17 cellular contexts compared by ENCODE assay signal in the genomic region with DNA sequence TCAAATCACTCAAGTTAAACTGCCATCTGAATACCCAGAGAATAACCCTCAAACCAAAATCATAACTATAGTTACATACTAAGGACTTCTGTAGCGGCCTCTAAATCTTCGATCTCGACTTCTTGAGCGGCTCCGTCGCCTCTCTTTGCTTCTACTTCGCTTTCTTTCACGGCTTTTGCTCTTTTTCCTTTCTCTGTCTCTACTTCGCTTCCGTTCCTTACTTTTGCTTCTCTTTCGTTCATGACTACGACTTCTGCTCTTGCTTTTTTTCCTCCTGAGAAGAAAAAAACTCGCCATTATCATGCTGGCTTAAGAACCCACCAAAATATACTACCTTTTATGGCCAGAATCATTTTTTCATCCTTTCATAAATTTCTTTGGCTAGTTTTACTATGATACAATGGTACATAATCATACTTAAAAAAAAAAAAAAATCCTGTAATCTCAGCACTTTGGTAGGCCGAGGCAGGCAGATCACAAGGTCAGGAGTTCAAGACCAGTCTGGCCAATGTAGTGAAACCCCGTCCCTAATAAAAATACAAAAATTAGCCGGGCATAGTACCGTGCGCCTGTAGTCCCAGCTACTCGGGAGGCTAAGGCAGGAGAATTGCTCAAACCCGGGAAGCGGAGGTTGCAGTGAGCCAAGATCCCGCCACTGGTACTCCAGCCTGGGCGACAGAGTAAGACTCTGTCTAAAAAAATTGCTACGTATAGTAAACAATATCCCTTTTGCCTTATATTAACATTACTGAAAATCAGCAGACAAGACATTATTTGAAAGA. TPM values are rescaled to one million over a fixed set of nuclear protein-coding genes. Genes with fewer than 3 reads are reported as not detected.
DNase-seq lines count a peak whose midpoint lies in the region; ATAC-seq lines count a peak whose summit lies in the region.
"Had no signal": no experiment of that assay in that cellular context is flagged by ENCODE, and none has a peak within 500 bp of the region (broad histone marks: within the 10 kb centered on the region; RNA-seq: fewer than 3 reads in every experiment).

No MANE protein-coding gene starts in this region.

- no peaks in the 10 kb centered on the region for H3K9me3 Mint-ChIP-seq in stimulated activated naive CD8-positive, alpha-beta T cell treated with anti-CD3 and anti-CD28 coated beads, Interleukin-15, Interleukin-2, amounts not matched to agents 100 ng/mL and 50 ng/mL, for 24 hours
- H3K9me3 Mint-ChIP-seq in activated naive CD8-positive, alpha-beta T cell (ENCODE audit: low read depth), result no peaks in the 10 kb centered on the region
- peaks cover 0 to 7% (median 0%) of the 10 kb centered on the region in 11 donors for H3K9me3 Mint-ChIP-seq in naive thymus-derived CD4-positive, alpha-beta T cell

- H3K4me1 ChIP-seq in naive thymus-derived CD4-positive, alpha-beta T cell (ENCODE audit: control insufficient read depth in 2 of 2, insufficient read depth in 2 of 2, low read length in 2 of 2), result peaks cover 54 to 58% of the 10 kb centered on the region in 2 donors

- no peak overlapping the region for H3K4me3 ChIP-seq in naive thymus-derived CD4-positive, alpha-beta T cell (ENCODE audit: low read length)
- H3K4me3 ChIP-seq: breast epithelium had no signal

- CTCF ChIA-PET in naive thymus-derived CD4-positive, alpha-beta T cell (lab: Charles Lee), result no interaction called here

- POLR2A ChIA-PET in naive thymus-derived CD4-positive, alpha-beta T cell (lab: Charles Lee), result interaction anchor here (0.5 to 5.5 kb wide), 5 partner anchors 10 to 80 kb away, joined by 4 to 35 read pairs (median 6); partner anchors contain the start of genes PHF20 and RBM39

- peak overlapping the region; percentile 49 for H3K27ac Mint-ChIP-seq in stimulated activated naive CD8-positive, alpha-beta T cell treated with anti-CD3 and anti-CD28 coated beads, Interleukin-15, Interleukin-2, amounts not matched to agents 100 ng/mL and 50 ng/mL, for 24 hours
- H3K27ac Mint-ChIP-seq in activated naive CD8-positive, alpha-beta T cell, result peak overlapping the region; percentile 52
- H3K27ac Mint-ChIP-seq in naive thymus-derived CD4-positive, alpha-beta T cell, result peak overlapping the region in 3 of 9 donors; percentile 22 to 85 (median 44)

- no peaks in the 10 kb centered on the region for H3K9me3 ChIP-seq in naive thymus-derived CD4-positive, alpha-beta T cell (ENCODE audit: control insufficient read depth in 2 of 3, low read length in 3 of 3)
- H3K9me3 ChIP-seq: breast epithelium had no signal

- peak overlapping the region; percentile 7 for H3K27ac ChIP-seq in naive thymus-derived CD4-positive, alpha-beta T cell (ENCODE audit: low read depth, low read length)
- H3K27ac ChIP-seq: breast epithelium had no signal

- ATAC-seq in stimulated activated naive CD8-positive, alpha-beta T cell treated with anti-CD3 and anti-CD28 coated beads, Interleukin-15, Interleukin-2, amounts not matched to agents 100 U/mL and 50 U/mL, for 24 hours, result no peak
- no peak for ATAC-seq in naive thymus-derived CD4-positive, alpha-beta T cell
- no peak for ATAC-seq in HG03175 (IDR thresholded peaks at IDR 0.05; ENCODE audit: unreplicated experiment)
- ATAC-seq: left colon had no signal

- peak overlapping the region; percentile 14 for H3K4me3 Mint-ChIP-seq in stimulated activated naive CD8-positive, alpha-beta T cell treated with anti-CD3 and anti-CD28 coated beads, Interleukin-15, Interleukin-2, amounts not matched to agents 100 ng/mL and 50 ng/mL, for 24 hours
- H3K4me3 Mint-ChIP-seq in activated naive CD8-positive, alpha-beta T cell, result peak overlapping the region; percentile 48
- peak overlapping the region in 9 of 10 donors; percentile 1 to 68 (median 48) for H3K4me3 Mint-ChIP-seq in naive thymus-derived CD4-positive, alpha-beta T cell

- DNase-seq in stimulated activated naive CD8-positive, alpha-beta T cell treated with anti-CD3 and anti-CD28 coated beads, Interleukin-15, Interleukin-2, amounts not matched to agents 100 U/mL and 50 U/mL, for 24 hours, result no peak
- no peak for DNase-seq in naive thymus-derived CD4-positive, alpha-beta T cell
- no peak for DNase-seq in DMS 273 treated with DMSO at 0.1 percent for 48 hours (lab: John Stamatoyannopoulos, UW)
- no peak for DNase-seq in GM03348 (ENCODE audit: low spot score)
- DNase-seq: activated CD4-positive, alpha-beta T cell treated with anti-CD3 and anti-CD28 coated beads, Interleukin-2, amount 50 U/mL, for 1 hour; activated gamma-delta T cell treated with Interleukin-2 at 50 U/mL for 16 hours; DMS53; Kasumi-1; left colon; NCI-H1694 treated with DMSO at 0.1 percent for 48 hours; SHP77 treated with DMSO at 0.1 percent for 48 hours; stimulated activated CD4-positive, alpha-beta T cell treated with anti-CD3 and anti-CD28 coated beads, Interleukin-15, amount 100 ng/mL, for 24 hours; T1000 had no signal

- H3K4me1 Mint-ChIP-seq in stimulated activated naive CD8-positive, alpha-beta T cell treated with anti-CD3 and anti-CD28 coated beads, Interleukin-15, Interleukin-2, amounts not matched to agents 100 ng/mL and 50 ng/mL, for 24 hours (ENCODE audit: low read depth), result peaks cover 76% of the 10 kb centered on the region
- peaks cover 61% of the 10 kb centered on the region for H3K4me1 Mint-ChIP-seq in activated naive CD8-positive, alpha-beta T cell (ENCODE audit: low read depth)
- peaks cover 32 to 75% (median 65%) of the 10 kb centered on the region in 7 donors for H3K4me1 Mint-ChIP-seq in naive thymus-derived CD4-positive, alpha-beta T cell

- H3K36me3 ChIP-seq in naive thymus-derived CD4-positive, alpha-beta T cell (ENCODE audit: control insufficient read depth in 2 of 3, insufficient read depth in 3 of 3, low read length in 3 of 3), result peaks cover 41 to 93% (median 69%) of the 10 kb centered on the region in 3 experiments

- no peaks in the 10 kb centered on the region for H3K27me3 Mint-ChIP-seq in stimulated activated naive CD8-positive, alpha-beta T cell treated with anti-CD3 and anti-CD28 coated beads, Interleukin-15, Interleukin-2, amounts not matched to agents 100 ng/mL and 50 ng/mL, for 24 hours
- H3K27me3 Mint-ChIP-seq in activated naive CD8-positive, alpha-beta T cell, result no peaks in the 10 kb centered on the region
- no peaks in the 10 kb centered on the region for H3K27me3 Mint-ChIP-seq in naive thymus-derived CD4-positive, alpha-beta T cell

- no peaks in the 10 kb centered on the region for H3K27me3 ChIP-seq in naive thymus-derived CD4-positive, alpha-beta T cell (ENCODE audit: control insufficient read depth in 2 of 2, insufficient read depth in 2 of 2, low read length in 2 of 2)
- H3K27me3 ChIP-seq: breast epithelium had no signal

- H3K36me3 Mint-ChIP-seq in stimulated activated naive CD8-positive, alpha-beta T cell treated with anti-CD3 and anti-CD28 coated beads, Interleukin-15, Interleukin-2, amounts not matched to agents 100 ng/mL and 50 ng/mL, for 24 hours (ENCODE audit: low read depth), result peaks cover 85% of the 10 kb centered on the region
- peaks cover 10% of the 10 kb centered on the region for H3K36me3 Mint-ChIP-seq in activated naive CD8-positive, alpha-beta T cell
- peaks cover 0 to 34% (median 28%) of the 10 kb centered on the region in 5 donors for H3K36me3 Mint-ChIP-seq in naive thymus-derived CD4-positive, alpha-beta T cell

- intact Hi-C loops in naive thymus-derived CD4-positive, alpha-beta T cell (cut with micrococcal nuclease), result loop anchor here (2.0 to 5.0 kb wide), 2 partner anchors 21 to 1200 kb away; no protein-coding TSS in a partner anchor

RNA-seq across cellular contexts. Expression of gene RBM39, which starts 10.0 kb away (rescaled TPM):
- 1,000 to 10,000 TPM in 2 of 5 experiments, 100 to 1,000 TPM in 3; 372 to 1,041 (median 699) TPM for total RNA-seq in naive thymus-derived CD4-positive, alpha-beta T cell
- polyA plus RNA-seq in naive thymus-derived CD4-positive, alpha-beta T cell, result 100 to 1,000 TPM; 100 to 152 TPM

RNA-seq across cellular contexts. Expression of gene ROMO1, which starts 32.8 kb away (rescaled TPM):
- total RNA-seq in naive thymus-derived CD4-positive, alpha-beta T cell, result 10 to 100 TPM; 33.2 to 85.5 (median 38.5) TPM
- 100 to 1,000 TPM; 269 to 293 TPM for polyA plus RNA-seq in naive thymus-derived CD4-positive, alpha-beta T cell

RNA-seq across cellular contexts. Expression of gene NFS1, which starts 32.9 kb away (rescaled TPM):
- 10 to 100 TPM; 18.2 to 41.1 (median 35.0) TPM for total RNA-seq in naive thymus-derived CD4-positive, alpha-beta T cell
- polyA plus RNA-seq in naive thymus-derived CD4-positive, alpha-beta T cell, result 10 to 100 TPM in 1 of 2 donors, 1 to 10 TPM in 1; 9.7 to 27.7 TPM

RNA-seq across cellular contexts. Expression of gene PHF20, which starts 39.8 kb away (rescaled TPM):
- total RNA-seq in naive thymus-derived CD4-positive, alpha-beta T cell, result 100 to 1,000 TPM in 2 of 5 experiments, 10 to 100 TPM in 3; 57.5 to 157 (median 78.0) TPM
- 100 to 1,000 TPM in 1 of 2 donors, 10 to 100 TPM in 1; 99.9 to 138 TPM for polyA plus RNA-seq in naive thymus-derived CD4-positive, alpha-beta T cell
